In genomic region chr17:42536372-42537155, GRCh38 we compare ENCODE assay signal across 1 cellular context.
TF ChIP-seq lines count a peak whose summit lies in the region.

No MANE protein-coding gene starts in this region.

TF ChIP-seq in SK-N-SH, 30 proteins besides CTCF, POLR2A, EP300 and RAD21:
- no peak for TF ChIP-seq EZH2phosphoT487 (IDR thresholded peaks at IDR 0.05; ENCODE audit: borderline replicate concordance, low read depth)
- TF ChIP-seq, protein P1, sequence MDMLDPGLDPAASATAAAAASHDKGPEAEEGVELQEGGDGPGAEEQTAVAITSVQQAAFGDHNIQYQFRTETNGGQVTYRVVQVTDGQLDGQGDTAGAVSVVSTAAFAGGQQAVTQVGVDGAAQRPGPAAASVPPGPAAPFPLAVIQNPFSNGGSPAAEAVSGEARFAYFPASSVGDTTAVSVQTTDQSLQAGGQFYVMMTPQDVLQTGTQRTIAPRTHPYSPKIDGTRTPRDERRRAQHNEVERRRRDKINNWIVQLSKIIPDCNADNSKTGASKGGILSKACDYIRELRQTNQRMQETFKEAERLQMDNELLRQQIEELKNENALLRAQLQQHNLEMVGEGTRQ (IDR thresholded peaks at IDR 0.05; ENCODE audit: borderline replicate concordance, low read depth, low read length): no peak
- TF ChIP-seq, protein P2, sequence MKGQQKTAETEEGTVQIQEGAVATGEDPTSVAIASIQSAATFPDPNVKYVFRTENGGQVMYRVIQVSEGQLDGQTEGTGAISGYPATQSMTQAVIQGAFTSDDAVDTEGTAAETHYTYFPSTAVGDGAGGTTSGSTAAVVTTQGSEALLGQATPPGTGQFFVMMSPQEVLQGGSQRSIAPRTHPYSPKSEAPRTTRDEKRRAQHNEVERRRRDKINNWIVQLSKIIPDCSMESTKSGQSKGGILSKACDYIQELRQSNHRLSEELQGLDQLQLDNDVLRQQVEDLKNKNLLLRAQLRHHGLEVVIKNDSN (IDR thresholded peaks at IDR 0.05; ENCODE audit: borderline replicate concordance, low read depth): no peak
- no peak for TF ChIP-seq FOXJ3 (CRISPR knock-in tag; IDR thresholded peaks at IDR 0.05)
- no peak for TF ChIP-seq TAF1 (IDR thresholded peaks at IDR 0.05; ENCODE audit: borderline replicate concordance, low read depth, low read length)
- no peak for TF ChIP-seq RXRA (IDR thresholded peaks at IDR 0.05; ENCODE audit: borderline replicate concordance, low read depth)
- no peak for TF ChIP-seq ZBTB33 (IDR thresholded peaks at IDR 0.05; ENCODE audit: borderline replicate concordance, low read depth)
- no peak for TF ChIP-seq NRF1 (IDR thresholded peaks at IDR 0.05; ENCODE audit: low read depth, low read length)
- TF ChIP-seq JUND (IDR thresholded peaks at IDR 0.05): no peak
- 0 out of 2 replicates have a peak, but pooled peaks have one; percentile 60 for TF ChIP-seq SIN3A (IDR thresholded peaks at IDR 0.05; ENCODE audit: borderline replicate concordance, low read depth, low read length)
- TF ChIP-seq TCF12 (IDR thresholded peaks at IDR 0.05): no peak
- no peak for TF ChIP-seq IRF3 (IDR thresholded peaks at IDR 0.05; ENCODE audit: low read depth, low read length)
- peak; percentile 76 for TF ChIP-seq CHD2 (IDR thresholded peaks at IDR 0.05; ENCODE audit: low read length, partially characterized antibody)
- no peak for TF ChIP-seq YY1 (IDR thresholded peaks at IDR 0.05; ENCODE audit: low read depth)
- TF ChIP-seq TEAD4 (IDR thresholded peaks at IDR 0.05; ENCODE audit: borderline replicate concordance, insufficient read depth): no peak
- TF ChIP-seq GABPA (IDR thresholded peaks at IDR 0.05; ENCODE audit: low read depth): no peak
- TF ChIP-seq ELF1 (IDR thresholded peaks at IDR 0.05): no peak
- TF ChIP-seq GATA2 (CRISPR knock-in tag; IDR thresholded peaks at IDR 0.05): no peak
- TF ChIP-seq REST (IDR thresholded peaks at IDR 0.05; ENCODE audit: low read depth, low read length): no peak
- TF ChIP-seq MXI1 (IDR thresholded peaks at IDR 0.05; ENCODE audit: low read depth, low read length): peak; percentile 68; the same call in 1 of the 2 replicates
- TF ChIP-seq SMC3 (IDR thresholded peaks at IDR 0.05; ENCODE audit: low read depth, low read length): no peak
- no peak for TF ChIP-seq FOSL2 (IDR thresholded peaks at IDR 0.05; ENCODE audit: borderline replicate concordance, low read depth)
- TF ChIP-seq MAX (IDR thresholded peaks at IDR 0.05; ENCODE audit: low read depth): peak; percentile 62
- no peak for TF ChIP-seq POLR2AphosphoS5 (IDR thresholded peaks at IDR 0.05; ENCODE audit: low read depth, low read length)
- no peak for TF ChIP-seq PBX3 (IDR thresholded peaks at IDR 0.05)
